1 cellular context compared by ENCODE assay signal in genomic region chr4:6901669-6902317, GRCh38.
TF ChIP-seq lines count a peak whose summit lies in the region.

No MANE protein-coding gene starts in this region.

TF ChIP-seq in H1, 55 proteins besides CTCF, POLR2A, EP300 and RAD21:
- TF ChIP-seq USF2 (IDR thresholded peaks at IDR 0.05; ENCODE audit: low read length) (no peak), GABPA (IDR thresholded peaks at IDR 0.05; ENCODE audit: borderline replicate concordance, insufficient read depth, low read length) (no peak), KDM1A (IDR thresholded peaks at IDR 0.05; ENCODE audit: borderline replicate concordance, low read length) (no peak), EGR1 (IDR thresholded peaks at IDR 0.05; ENCODE audit: borderline replicate concordance, low read depth, low read length) (no peak), JUND (IDR thresholded peaks at IDR 0.05; ENCODE audit: low read length) (no peak), KDM5A (IDR thresholded peaks at IDR 0.05; ENCODE audit: low read length) (no peak), HDAC6 (IDR thresholded peaks at IDR 0.05; ENCODE audit: low read depth, low read length) (no peak), TCF12 (IDR thresholded peaks at IDR 0.05; ENCODE audit: low read depth, low read length) (no peak), TAF7 (optimal IDR thresholded peaks at IDR 0.05; ENCODE audit: borderline replicate concordance, low read depth, low read length) (no peak), CHD1 (IDR thresholded peaks at IDR 0.05; ENCODE audit: low read depth, low read length) (no peak), NANOG (IDR thresholded peaks at IDR 0.05; ENCODE audit: insufficient read depth, low read depth, low read length, poor library complexity, severe bottlenecking) (no peak), SIRT6 (IDR thresholded peaks at IDR 0.05; ENCODE audit: low read length) (no peak), EZH2 (IDR thresholded peaks at IDR 0.05; ENCODE audit: low read depth, low read length, severe bottlenecking) (no peak), CTBP2 (IDR thresholded peaks at IDR 0.05; ENCODE audit: borderline replicate concordance, insufficient read depth, insufficient read length, low read length) (no peak), MAX (IDR thresholded peaks at IDR 0.05) (no peak), CREB1 (IDR thresholded peaks at IDR 0.05) (no peak), ASH2L (IDR thresholded peaks at IDR 0.05; ENCODE audit: low read length) (no peak), GTF2F1 (IDR thresholded peaks at IDR 0.05; ENCODE audit: borderline replicate concordance, low read depth, low read length) (no peak), BACH1 (IDR thresholded peaks at IDR 0.05; ENCODE audit: low read length) (no peak)
